ENCODE assay signal across 18 cellular contexts in genomic region chr5:125501396-125501795, GRCh38.
DNase-seq lines count a peak whose midpoint lies in the region; ATAC-seq and TF ChIP-seq lines count a peak whose summit lies in the region.
"Had no signal": no experiment of that assay in that cellular context is flagged by ENCODE, and none has a peak within 500 bp of the region (broad histone marks: within the 10 kb centered on the region; RNA-seq: fewer than 3 reads in every experiment).

No MANE protein-coding gene starts in this region.

- ATAC-seq in HG02970 (IDR thresholded peaks at IDR 0.05; ENCODE audit: low FRiP score, unreplicated experiment), result no peak

- H3K4me1 ChIP-seq in adipocyte (ENCODE audit: control insufficient read depth, insufficient read depth, low read length) (peaks cover 9% of the 10 kb centered on the region), HAP-1 (peaks cover 8% of the 10 kb centered on the region)
- H3K4me1 ChIP-seq: Caco-2 had no signal

- peak; percentile 7 for DNase-seq in AG10803 (ENCODE audit: low read depth)
- peak; percentile 23 for DNase-seq in adipocyte (ENCODE audit: low read depth)
- DNase-seq in dorsolateral prefrontal cortex, result no peak
- peak; percentile 17 for DNase-seq in pons (ENCODE audit: low spot score)
- no peak for DNase-seq in cerebellar nuclear complex (lab: John Stamatoyannopoulos, UW)
- DNase-seq in HAP-1 (ENCODE audit: low spot score in 2 of 2), result no peak
- DNase-seq: Caco-2; CD4-positive, alpha-beta T cell; DMS153; GDM1; H7; NCI-H1105 treated with DMSO at 0.1 percent for 48 hours; NCI-H1694; NCI-H2081 treated with DMSO at 0.1 percent for 48 hours; OCI-M1; RPMI8226; SHP77 treated with DMSO at 0.1 percent for 48 hours had no signal

- no peak overlapping the region for H3K9ac ChIP-seq in adipocyte (ENCODE audit: low read length)

- no peaks in the 10 kb centered on the region for H3K36me3 ChIP-seq in adipocyte (ENCODE audit: control insufficient read depth, insufficient read depth, low read length, severe bottlenecking)
- no peaks in the 10 kb centered on the region for H3K36me3 ChIP-seq in HAP-1 (replicated peaks)

- H3K4me3 ChIP-seq in AG10803 (ENCODE audit: low read length) (no peak overlapping the region), adipocyte (ENCODE audit: low read length) (no peak overlapping the region), dorsolateral prefrontal cortex (no peak overlapping the region), HAP-1 (no peak overlapping the region)

- in situ Hi-C loops in HAP-1 (cut with MboI; ENCODE audit: low sequenced_read_pairs), result no loop called here

- no peak for TF ChIP-seq CTCF in AG10803 (conservative IDR thresholded peaks at IDR 0.05; ENCODE audit: low read length)
- TF ChIP-seq CTCF in dorsolateral prefrontal cortex (IDR thresholded peaks at IDR 0.05 in 54 of 56, conservative IDR thresholded peaks at IDR 0.05 in 2 of 56; ENCODE audit: low read depth in 1 of 56, partially characterized antibody in 56 of 56), result no peak

- intact Hi-C loops in dorsolateral prefrontal cortex (cut with DNase I), result loop anchor here in 1 of 2 donors (5.0 kb wide), 2 partner anchors 76 to 89 kb away; no protein-coding TSS in a partner anchor

- H3K9me3 ChIP-seq in adipocyte (ENCODE audit: control insufficient read depth, low read length) (no peaks in the 10 kb centered on the region), HAP-1 (no peaks in the 10 kb centered on the region)
- H3K9me3 ChIP-seq: Caco-2 had no signal

- H3K27ac ChIP-seq in dorsolateral prefrontal cortex, result peak overlapping the region; percentile 21 to 98 (median 94)

- H3K27me3 ChIP-seq in adipocyte (replicated peaks; ENCODE audit: control insufficient read depth, insufficient read depth, low read length) (no peaks in the 10 kb centered on the region), dorsolateral prefrontal cortex (no peaks in the 10 kb centered on the region), HAP-1 (ENCODE audit: low read depth) (no peaks in the 10 kb centered on the region)

Comparison
In these comparisons a context has a peak if more than half of its experiments do, and no peak if none do; other contexts are left out.
1. DNase-seq: peak in AG10803 (single experiment), adipocyte (single experiment) and pons (single experiment); none in dorsolateral prefrontal cortex (0 of 10), cerebellar nuclear complex (0 of 2) and HAP-1 (0 of 2).